ENCODE assay signal across 16 cellular contexts in the genomic region with DNA sequence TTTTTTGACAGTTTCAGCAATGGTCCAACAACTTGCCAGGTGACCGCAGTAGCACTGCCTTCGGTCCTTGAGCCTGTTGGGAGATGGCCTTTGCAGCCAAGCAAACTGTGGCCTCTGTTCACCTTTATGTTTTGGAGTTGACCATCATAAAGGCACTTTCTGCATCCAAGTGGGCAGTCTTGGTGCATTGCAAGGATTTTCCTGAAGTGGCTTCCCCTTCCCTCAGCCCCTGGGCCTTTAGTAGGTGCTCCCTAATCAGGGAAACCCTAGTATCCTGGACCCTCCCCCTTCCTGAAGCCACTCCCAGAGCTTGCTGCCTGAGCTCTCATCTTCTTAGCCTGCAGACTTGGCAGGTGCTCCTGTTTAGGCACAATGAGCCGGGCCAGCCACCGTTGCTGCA.
DNase-seq lines count a peak whose midpoint lies in the region; ATAC-seq, FAIRE-seq and TF ChIP-seq lines count a peak whose summit lies in the region.
"Had no signal": no experiment of that assay in that cellular context is flagged by ENCODE, and none has a peak within 500 bp of the region (broad histone marks: within the 10 kb centered on the region; RNA-seq: fewer than 3 reads in every experiment).

No MANE protein-coding gene starts in this region.

- CTCF ChIA-PET in WTC11 (lab: Charles Lee) = no interaction called here

- H3K4ac ChIP-seq in neuronal stem cell (ENCODE audit: low read length) = no peak overlapping the region

- no peak overlapping the region for H4K91ac ChIP-seq in neuronal stem cell (ENCODE audit: low read depth, low read length, poor library complexity)

- no peak for DNase-seq in WTC11 (ENCODE audit: low spot score)
- peak; percentile 27 for DNase-seq in left lobe of liver (ENCODE audit: low spot score)
- DNase-seq in neuronal stem cell (ENCODE audit: low spot score) = no peak
- DNase-seq in NCI-H2107 (lab: John Stamatoyannopoulos, UW) = no peak
- DNase-seq in activated CD4-positive, CD25-positive, alpha-beta regulatory T cell treated with anti-CD3 and anti-CD28 coated beads, Interleukin-2, amount 50 U/mL, for 72 hours = no peak
- DNase-seq in pancreas = no peak
- DNase-seq: ACHN; BE2C; C1 segment of cervical spinal cord; CD4-positive, alpha-beta T cell; DMS153; DMS79; GF-D8 had no signal

- peaks cover 7% of the 10 kb centered on the region for H3K36me3 Mint-ChIP-seq in WTC11

- H2BK120ac ChIP-seq in neuronal stem cell (ENCODE audit: low read depth, low read length) = no peak overlapping the region

- WGBS in neuronal stem cell (ENCODE audit: extremely low coverage in 2 of 2, insufficient read length in 2 of 2, insufficient replicate concordance in 1 of 2), 2 donors = no CpG with 5 or more reads among the region's 4 CpGs
- WGBS in pancreas, 2 donors = 94 to 95% methylated on average over 4 of the region's 4 CpGs

- H3K36me3 ChIP-seq in neuronal stem cell (replicated peaks in 1 of 2; ENCODE audit: control insufficient read depth in 2 of 2, insufficient read depth in 2 of 2, low read length in 2 of 2) (no peaks in the 10 kb centered on the region), pancreas (no peaks in the 10 kb centered on the region)
- H3K36me3 ChIP-seq: BE2C, HAP-1 had no signal

- POLR2A ChIA-PET in WTC11 (lab: Charles Lee) = no interaction called here

- no peaks in the 10 kb centered on the region for H3K9me3 ChIP-seq in neuronal stem cell (replicated peaks in 1 of 2; ENCODE audit: control insufficient read depth in 2 of 2, insufficient read depth in 1 of 2, low read depth in 1 of 2, low read length in 2 of 2)
- H3K9me3 ChIP-seq in pancreas = no peaks in the 10 kb centered on the region
- H3K9me3 ChIP-seq: BE2C, HAP-1 had no signal

- H3K9ac ChIP-seq in neuronal stem cell (ENCODE audit: low read depth, low read length, poor library complexity) = peak overlapping the region; percentile 53

- FAIRE-seq in pancreas (lab: Jason Lieb, UNC) = no peak
- FAIRE-seq: A204.1, GM19239 had no signal

- H2BK5ac ChIP-seq in neuronal stem cell (ENCODE audit: low read length) = no peak overlapping the region

- H3K27me3 Mint-ChIP-seq in WTC11 (ENCODE audit: low read depth) = no peaks in the 10 kb centered on the region
- H3K27me3 Mint-ChIP-seq: CD4-positive, alpha-beta T cell had no signal

- H3K18ac ChIP-seq in neuronal stem cell (ENCODE audit: low read length) = peak overlapping the region; percentile 15

- no peak overlapping the region for H2BK15ac ChIP-seq in neuronal stem cell (ENCODE audit: low read length)

- no peak overlapping the region for H3K27ac Mint-ChIP-seq in WTC11
- H3K27ac Mint-ChIP-seq: CD4-positive, alpha-beta T cell had no signal

- H3K4me3 Mint-ChIP-seq in WTC11 = no peak overlapping the region
- H3K4me3 Mint-ChIP-seq: CD4-positive, alpha-beta T cell had no signal

- intact Hi-C loops in pancreas (cut with DNase I) = no loop called here

- no peaks in the 10 kb centered on the region for H3K27me3 ChIP-seq in neuronal stem cell (ENCODE audit: control insufficient read depth in 3 of 3, insufficient read depth in 3 of 3, low read depth in 1 of 3, low read length in 3 of 3)
- no peaks in the 10 kb centered on the region for H3K27me3 ChIP-seq in pancreas
- H3K27me3 ChIP-seq: BE2C had no signal

- H2AFZ ChIP-seq in neuronal stem cell (ENCODE audit: low read length) = no peak overlapping the region

- no peak overlapping the region for H3K4me2 ChIP-seq in neuronal stem cell (ENCODE audit: insufficient read depth, low read length, poor library complexity, severe bottlenecking)

- no peak for TF ChIP-seq CTCF in WTC11 (IDR thresholded peaks at IDR 0.05)
- TF ChIP-seq CTCF in pancreas (IDR thresholded peaks at IDR 0.05) = no peak

- no peak overlapping the region for H4K8ac ChIP-seq in neuronal stem cell (ENCODE audit: low read depth, low read length)

- no peak overlapping the region for H3K23ac ChIP-seq in neuronal stem cell (ENCODE audit: low read depth, low read length, poor library complexity)

- no peak overlapping the region for H3K14ac ChIP-seq in neuronal stem cell (ENCODE audit: low read length)

- H3K27ac ChIP-seq in neuronal stem cell (replicated peaks; ENCODE audit: low read length) (no peak overlapping the region), pancreas (no peak overlapping the region)

- no peak overlapping the region for H2AK5ac ChIP-seq in neuronal stem cell (ENCODE audit: low read depth, low read length)

- no peaks in the 10 kb centered on the region for H3K79me1 ChIP-seq in neuronal stem cell (ENCODE audit: low read depth, low read length)

- ATAC-seq in WTC11 (peak; percentile 22; the same call in 1 of the 2 replicates), left lobe of liver (no peak), pancreas (no peak)

- peaks cover 8% of the 10 kb centered on the region for H3K9me3 Mint-ChIP-seq in WTC11
- H3K9me3 Mint-ChIP-seq: CD4-positive, alpha-beta T cell had no signal

- H3K4me1 ChIP-seq in neuronal stem cell (ENCODE audit: control insufficient read depth in 2 of 2, insufficient read depth in 1 of 2, low read depth in 1 of 2, low read length in 2 of 2) (peaks cover 0 to 4% of the 10 kb centered on the region in 2 donors), pancreas (no peaks in the 10 kb centered on the region)
- H3K4me1 ChIP-seq: BE2C, HAP-1 had no signal

- no peak overlapping the region for H2BK12ac ChIP-seq in neuronal stem cell (ENCODE audit: low read length)

- H3K4me1 Mint-ChIP-seq in WTC11 = peaks cover 19% of the 10 kb centered on the region

- no peak overlapping the region for H3K4me3 ChIP-seq in neuronal stem cell (ENCODE audit: low read length in 2 of 2)
- no peak overlapping the region for H3K4me3 ChIP-seq in pancreas
- H3K4me3 ChIP-seq: HAP-1 had no signal

TF ChIP-seq in WTC11, 78 proteins besides CTCF, POLR2A, EP300 and RAD21 (continues in another document):
- TF ChIP-seq FOXJ3 (CRISPR knock-in tag; IDR thresholded peaks at IDR 0.05; ENCODE audit: borderline replicate concordance) (no peak), ZNF671 (CRISPR knock-in tag; IDR thresholded peaks at IDR 0.05) (no peak), GTF2I (CRISPR knock-in tag; conservative IDR thresholded peaks at IDR 0.05) (no peak), OVOL2 (CRISPR knock-in tag; IDR thresholded peaks at IDR 0.05; ENCODE audit: borderline replicate concordance) (no peak), ZNF138 (CRISPR knock-in tag; conservative IDR thresholded peaks at IDR 0.05) (no peak), TP53 (CRISPR knock-in tag; IDR thresholded peaks at IDR 0.05) (no peak), HMGA2 (CRISPR knock-in tag; IDR thresholded peaks at IDR 0.05) (no peak), ZNF219 (CRISPR knock-in tag; IDR thresholded peaks at IDR 0.05; ENCODE audit: borderline replicate concordance) (no peak), ZNF263 (CRISPR knock-in tag; IDR thresholded peaks at IDR 0.05; ENCODE audit: low read depth) (no peak), GABPB1 (CRISPR knock-in tag; IDR thresholded peaks at IDR 0.05) (no peak), ZNF317 (CRISPR knock-in tag; IDR thresholded peaks at IDR 0.05; ENCODE audit: borderline replicate concordance, low read depth) (no peak), SMAD3 (CRISPR knock-in tag; IDR thresholded peaks at IDR 0.05; ENCODE audit: borderline replicate concordance) (no peak)
- TF ChIP-seq, protein P1, sequence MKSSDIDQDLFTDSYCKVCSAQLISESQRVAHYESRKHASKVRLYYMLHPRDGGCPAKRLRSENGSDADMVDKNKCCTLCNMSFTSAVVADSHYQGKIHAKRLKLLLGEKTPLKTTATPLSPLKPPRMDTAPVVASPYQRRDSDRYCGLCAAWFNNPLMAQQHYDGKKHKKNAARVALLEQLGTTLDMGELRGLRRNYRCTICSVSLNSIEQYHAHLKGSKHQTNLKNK (CRISPR knock-in tag; IDR thresholded peaks at IDR 0.05) = no peak
- TF ChIP-seq, protein P2, sequence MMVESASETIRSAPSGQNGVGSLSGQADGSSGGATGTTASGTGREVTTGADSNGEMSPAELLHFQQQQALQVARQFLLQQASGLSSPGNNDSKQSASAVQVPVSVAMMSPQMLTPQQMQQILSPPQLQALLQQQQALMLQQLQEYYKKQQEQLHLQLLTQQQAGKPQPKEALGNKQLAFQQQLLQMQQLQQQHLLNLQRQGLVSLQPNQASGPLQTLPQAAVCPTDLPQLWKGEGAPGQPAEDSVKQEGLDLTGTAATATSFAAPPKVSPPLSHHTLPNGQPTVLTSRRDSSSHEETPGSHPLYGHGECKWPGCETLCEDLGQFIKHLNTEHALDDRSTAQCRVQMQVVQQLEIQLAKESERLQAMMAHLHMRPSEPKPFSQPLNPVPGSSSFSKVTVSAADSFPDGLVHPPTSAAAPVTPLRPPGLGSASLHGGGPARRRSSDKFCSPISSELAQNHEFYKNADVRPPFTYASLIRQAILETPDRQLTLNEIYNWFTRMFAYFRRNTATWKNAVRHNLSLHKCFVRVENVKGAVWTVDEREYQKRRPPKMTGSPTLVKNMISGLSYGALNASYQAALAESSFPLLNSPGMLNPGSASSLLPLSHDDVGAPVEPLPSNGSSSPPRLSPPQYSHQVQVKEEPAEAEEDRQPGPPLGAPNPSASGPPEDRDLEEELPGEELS (CRISPR knock-in tag; IDR thresholded peaks at IDR 0.05) = no peak
- TF ChIP-seq, protein P3, sequence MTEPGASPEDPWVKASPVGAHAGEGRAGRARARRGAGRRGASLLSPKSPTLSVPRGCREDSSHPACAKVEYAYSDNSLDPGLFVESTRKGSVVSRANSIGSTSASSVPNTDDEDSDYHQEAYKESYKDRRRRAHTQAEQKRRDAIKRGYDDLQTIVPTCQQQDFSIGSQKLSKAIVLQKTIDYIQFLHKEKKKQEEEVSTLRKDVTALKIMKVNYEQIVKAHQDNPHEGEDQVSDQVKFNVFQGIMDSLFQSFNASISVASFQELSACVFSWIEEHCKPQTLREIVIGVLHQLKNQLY (CRISPR knock-in tag; IDR thresholded peaks at IDR 0.05) = no peak
- TF ChIP-seq, protein P4, sequence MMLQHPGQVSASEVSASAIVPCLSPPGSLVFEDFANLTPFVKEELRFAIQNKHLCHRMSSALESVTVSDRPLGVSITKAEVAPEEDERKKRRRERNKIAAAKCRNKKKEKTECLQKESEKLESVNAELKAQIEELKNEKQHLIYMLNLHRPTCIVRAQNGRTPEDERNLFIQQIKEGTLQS (CRISPR knock-in tag; conservative IDR thresholded peaks at IDR 0.05) = no peak
- TF ChIP-seq, protein P5, sequence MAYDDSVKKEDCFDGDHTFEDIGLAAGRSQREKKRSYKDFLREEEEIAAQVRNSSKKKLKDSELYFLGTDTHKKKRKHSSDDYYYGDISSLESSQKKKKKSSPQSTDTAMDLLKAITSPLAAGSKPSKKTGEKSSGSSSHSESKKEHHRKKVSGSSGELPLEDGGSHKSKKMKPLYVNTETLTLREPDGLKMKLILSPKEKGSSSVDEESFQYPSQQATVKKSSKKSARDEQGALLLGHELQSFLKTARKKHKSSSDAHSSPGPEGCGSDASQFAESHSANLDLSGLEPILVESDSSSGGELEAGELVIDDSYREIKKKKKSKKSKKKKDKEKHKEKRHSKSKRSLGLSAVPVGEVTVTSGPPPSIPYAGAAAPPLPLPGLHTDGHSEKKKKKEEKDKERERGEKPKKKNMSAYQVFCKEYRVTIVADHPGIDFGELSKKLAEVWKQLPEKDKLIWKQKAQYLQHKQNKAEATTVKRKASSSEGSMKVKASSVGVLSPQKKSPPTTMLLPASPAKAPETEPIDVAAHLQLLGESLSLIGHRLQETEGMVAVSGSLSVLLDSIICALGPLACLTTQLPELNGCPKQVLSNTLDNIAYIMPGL (CRISPR knock-in tag; IDR thresholded peaks at IDR 0.05) = no peak
